ENCODE assay signal across 26 cellular contexts in the genomic region with DNA sequence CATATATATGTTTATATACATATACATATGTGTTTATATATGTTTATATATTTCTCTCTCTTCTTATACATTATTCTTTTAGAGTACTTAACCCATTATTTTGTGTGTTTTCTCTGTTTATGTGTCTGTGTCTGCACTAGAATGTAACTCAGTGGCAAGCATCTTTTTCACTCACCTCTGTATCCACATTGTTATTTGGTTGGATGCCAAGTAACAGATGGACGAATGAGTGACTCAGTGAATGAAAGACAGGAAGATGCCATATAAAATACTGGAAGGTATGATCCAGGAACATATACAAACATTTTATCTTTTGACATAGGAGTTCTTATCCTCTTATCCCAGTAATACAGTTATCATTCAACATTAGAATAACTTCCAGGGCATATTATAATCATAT.
"Had no signal": no experiment of that assay in that cellular context is flagged by ENCODE, and none has a peak within 500 bp of the region (broad histone marks: within the 10 kb centered on the region; RNA-seq: fewer than 3 reads in every experiment).

No MANE protein-coding gene starts in this region.

- H3K9ac ChIP-seq: KMS-11 had no signal

- H3K4me3 ChIP-seq: adrenal gland, body of pancreas, breast epithelium, PC-9 had no signal

- H3K36me3 ChIP-seq: adrenal gland, breast epithelium had no signal

- H3K27ac ChIP-seq: adrenal gland, body of pancreas, breast epithelium, KMS-11, PC-9 had no signal

- H2AFZ ChIP-seq: PC-9 had no signal

- H3K4me3 Mint-ChIP-seq: activated CD4-positive, alpha-beta T cell treated with anti-CD3 and anti-CD28 coated beads, Interleukin-2, amount 10 ng/mL, durations not matched to agents 24 days and 14 days; activated CD8-positive, alpha-beta T cell treated with anti-CD3 and anti-CD28 coated beads for 36 hours; activated naive CD4-positive, alpha-beta T cell treated with anti-CD3 and anti-CD28 coated beads, Interleukin-2, amount 50 U/mL, for 24 hours; activated T-cell treated with anti-CD3 and anti-CD28 coated beads, Interleukin-2, amount 50 U/mL, for 72 hours; T-helper 1 cell treated with Interleukin-12 subunit alpha and Interleukin-12 subunit beta and Interleukin-4 antibody, amounts not matched to agents 30 μg/mL and 1 μg/mL, for 36 hours; T-helper 2 cell treated with Interferon-gamma antibody and Interleukin-4, amounts not matched to agents 5 μg/mL and 100 μg/mL, for 36 hours had no signal

- H3K27ac Mint-ChIP-seq: activated CD4-positive, alpha-beta T cell treated with anti-CD3 and anti-CD28 coated beads, Interleukin-2, amount 10 ng/mL, durations not matched to agents 24 days and 14 days; activated CD8-positive, alpha-beta T cell treated with anti-CD3 and anti-CD28 coated beads for 36 hours; activated naive CD4-positive, alpha-beta T cell treated with anti-CD3 and anti-CD28 coated beads, Interleukin-2, amount 50 U/mL, for 24 hours; activated T-cell treated with anti-CD3 and anti-CD28 coated beads, Interleukin-2, amount 50 U/mL, for 72 hours; activated T-helper 2 cell treated with anti-CD3 and anti-CD28 coated beads, Interferon-gamma antibody, Interleukin-2, Interleukin-4, amounts not matched to agents 10 μg/mL and 5 μg/mL and 100 μg/mL, durations not matched to agents 14 hours and 24 hours and 36 hours; T-helper 1 cell treated with Interleukin-12 subunit alpha and Interleukin-12 subunit beta and Interleukin-4 antibody, amounts not matched to agents 30 μg/mL and 1 μg/mL, for 36 hours had no signal

- ATAC-seq: activated CD8-positive, alpha-beta T cell treated with anti-CD3 and anti-CD28 coated beads for 36 hours; activated T-cell treated with anti-CD3 and anti-CD28 coated beads, Interleukin-2, amount 50 U/mL, for 72 hours; body of pancreas had no signal

- H3K4me1 Mint-ChIP-seq: activated naive CD4-positive, alpha-beta T cell treated with anti-CD3 and anti-CD28 coated beads, Interleukin-2, amount 50 U/mL, for 24 hours had no signal

- H3K36me3 Mint-ChIP-seq: activated naive CD4-positive, alpha-beta T cell treated with anti-CD3 and anti-CD28 coated beads, Interleukin-2, amount 50 U/mL, for 24 hours had no signal

- H3K9me3 Mint-ChIP-seq: activated CD8-positive, alpha-beta T cell treated with anti-CD3 and anti-CD28 coated beads for 36 hours had no signal

- H3K27me3 ChIP-seq: adrenal gland, body of pancreas, breast epithelium had no signal

- DNase-seq: activated CD4-positive, alpha-beta T cell treated with anti-CD3 and anti-CD28 coated beads, Interleukin-2, amount 50 U/mL, for 4 hours; activated CD8-positive, alpha-beta T cell treated with anti-CD3 and anti-CD28 coated beads for 36 hours; activated gamma-delta T cell; activated naive CD4-positive, alpha-beta T cell treated with Interleukin-2 at 50 U/mL for 16 hours; activated T-cell treated with anti-CD3 and anti-CD28 coated beads, Interleukin-2, amount 50 U/mL, for 1 hour; activated T-cell treated with anti-CD3 and anti-CD28 coated beads, Interleukin-2, amount 50 U/mL, for 72 hours; adrenal gland; body of pancreas; cerebellar nuclear complex; NCI-H1092 treated with DMSO at 0.1 percent for 48 hours; NCI-H1417; NCI-H146; NCI-H1930; NCI-H2081 treated with DMSO at 0.1 percent for 48 hours; NCI-H510A treated with DMSO at 0.1 percent for 48 hours; NCI-H748 treated with DMSO at 0.1 percent for 48 hours; NK-92 treated with Interleukin-12 subunit alpha and Interleukin-12 subunit beta, amount 100 ng/mL, for 24 hours; PC-9; Right ventricle myocardium superior had no signal

- H3K27me3 Mint-ChIP-seq: activated CD4-positive, alpha-beta T cell treated with anti-CD3 and anti-CD28 coated beads, Interleukin-2, amount 10 ng/mL, durations not matched to agents 24 days and 14 days; activated CD8-positive, alpha-beta T cell treated with anti-CD3 and anti-CD28 coated beads for 36 hours; activated naive CD4-positive, alpha-beta T cell treated with anti-CD3 and anti-CD28 coated beads, Interleukin-2, amount 50 U/mL, for 24 hours had no signal

- H3K4me1 ChIP-seq: adrenal gland, body of pancreas, breast epithelium had no signal

- H3K9me3 ChIP-seq: adrenal gland, body of pancreas, breast epithelium had no signal

- H3K4me2 ChIP-seq: KMS-11, PC-9 had no signal
